1 cellular context compared by ENCODE assay signal in the genomic region with DNA sequence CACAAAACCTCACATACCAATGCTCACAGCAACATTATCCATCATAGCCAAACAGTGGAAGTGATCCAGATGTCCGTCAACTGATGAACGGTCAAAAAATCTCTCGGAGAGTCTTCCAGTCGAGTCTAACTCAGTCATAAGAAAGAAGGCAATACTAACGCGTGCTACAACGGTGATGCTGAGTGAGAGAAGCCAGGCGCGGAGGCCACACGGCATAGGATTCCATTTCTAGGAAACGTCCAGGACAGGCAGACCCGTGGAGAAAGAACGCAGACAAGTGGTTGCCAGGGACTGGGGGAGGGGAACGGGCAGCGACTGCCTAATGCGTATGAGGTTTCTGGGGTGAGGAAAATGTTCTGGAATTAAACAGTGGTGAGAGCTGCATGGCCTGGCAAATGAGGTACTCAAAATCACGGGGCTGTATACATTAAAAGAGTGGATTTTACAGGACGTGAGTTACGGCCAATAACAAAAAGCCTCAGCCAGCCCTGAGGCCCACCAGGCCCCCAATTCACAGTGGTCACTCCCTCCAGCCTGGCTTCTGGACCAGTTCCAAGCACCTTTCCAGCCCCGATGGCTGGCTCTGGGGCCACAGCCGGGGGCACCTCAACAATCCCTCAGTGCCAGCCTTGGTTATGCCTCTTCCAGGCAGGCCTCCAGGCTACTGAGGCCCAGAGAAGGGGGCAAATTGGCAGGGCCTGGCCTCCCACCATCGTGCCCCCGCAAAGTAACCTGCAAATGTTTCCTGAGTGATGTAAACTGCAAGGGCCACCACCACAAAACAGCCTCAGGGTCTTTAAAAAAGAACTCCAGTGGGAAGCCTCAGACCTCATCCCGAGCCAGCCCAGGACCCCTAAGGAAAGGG.
TF ChIP-seq lines count a peak whose summit lies in the region.

No MANE protein-coding gene starts in this region.

TF ChIP-seq in HepG2, 621 proteins besides CTCF, POLR2A, EP300 and RAD21:
- TF ChIP-seq ZFP1 (CRISPR knock-in tag; IDR thresholded peaks at IDR 0.05), result no peak
- no peak for TF ChIP-seq RXRB (CRISPR knock-in tag; IDR thresholded peaks at IDR 0.05; ENCODE audit: borderline replicate concordance)
- TF ChIP-seq ZNF121 (CRISPR knock-in tag; IDR thresholded peaks at IDR 0.05), result no peak
- no peak for TF ChIP-seq PAF1 (CRISPR knock-in tag; IDR thresholded peaks at IDR 0.05)
- no peak for TF ChIP-seq ZNF33A (CRISPR knock-in tag; IDR thresholded peaks at IDR 0.05; ENCODE audit: borderline replicate concordance)
- TF ChIP-seq, protein P1, sequence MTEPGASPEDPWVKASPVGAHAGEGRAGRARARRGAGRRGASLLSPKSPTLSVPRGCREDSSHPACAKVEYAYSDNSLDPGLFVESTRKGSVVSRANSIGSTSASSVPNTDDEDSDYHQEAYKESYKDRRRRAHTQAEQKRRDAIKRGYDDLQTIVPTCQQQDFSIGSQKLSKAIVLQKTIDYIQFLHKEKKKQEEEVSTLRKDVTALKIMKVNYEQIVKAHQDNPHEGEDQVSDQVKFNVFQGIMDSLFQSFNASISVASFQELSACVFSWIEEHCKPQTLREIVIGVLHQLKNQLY (CRISPR knock-in tag; IDR thresholded peaks at IDR 0.05), result no peak
- no peak for TF ChIP-seq ZNF724P (CRISPR knock-in tag; IDR thresholded peaks at IDR 0.05; ENCODE audit: borderline replicate concordance)
- TF ChIP-seq, protein P2, sequence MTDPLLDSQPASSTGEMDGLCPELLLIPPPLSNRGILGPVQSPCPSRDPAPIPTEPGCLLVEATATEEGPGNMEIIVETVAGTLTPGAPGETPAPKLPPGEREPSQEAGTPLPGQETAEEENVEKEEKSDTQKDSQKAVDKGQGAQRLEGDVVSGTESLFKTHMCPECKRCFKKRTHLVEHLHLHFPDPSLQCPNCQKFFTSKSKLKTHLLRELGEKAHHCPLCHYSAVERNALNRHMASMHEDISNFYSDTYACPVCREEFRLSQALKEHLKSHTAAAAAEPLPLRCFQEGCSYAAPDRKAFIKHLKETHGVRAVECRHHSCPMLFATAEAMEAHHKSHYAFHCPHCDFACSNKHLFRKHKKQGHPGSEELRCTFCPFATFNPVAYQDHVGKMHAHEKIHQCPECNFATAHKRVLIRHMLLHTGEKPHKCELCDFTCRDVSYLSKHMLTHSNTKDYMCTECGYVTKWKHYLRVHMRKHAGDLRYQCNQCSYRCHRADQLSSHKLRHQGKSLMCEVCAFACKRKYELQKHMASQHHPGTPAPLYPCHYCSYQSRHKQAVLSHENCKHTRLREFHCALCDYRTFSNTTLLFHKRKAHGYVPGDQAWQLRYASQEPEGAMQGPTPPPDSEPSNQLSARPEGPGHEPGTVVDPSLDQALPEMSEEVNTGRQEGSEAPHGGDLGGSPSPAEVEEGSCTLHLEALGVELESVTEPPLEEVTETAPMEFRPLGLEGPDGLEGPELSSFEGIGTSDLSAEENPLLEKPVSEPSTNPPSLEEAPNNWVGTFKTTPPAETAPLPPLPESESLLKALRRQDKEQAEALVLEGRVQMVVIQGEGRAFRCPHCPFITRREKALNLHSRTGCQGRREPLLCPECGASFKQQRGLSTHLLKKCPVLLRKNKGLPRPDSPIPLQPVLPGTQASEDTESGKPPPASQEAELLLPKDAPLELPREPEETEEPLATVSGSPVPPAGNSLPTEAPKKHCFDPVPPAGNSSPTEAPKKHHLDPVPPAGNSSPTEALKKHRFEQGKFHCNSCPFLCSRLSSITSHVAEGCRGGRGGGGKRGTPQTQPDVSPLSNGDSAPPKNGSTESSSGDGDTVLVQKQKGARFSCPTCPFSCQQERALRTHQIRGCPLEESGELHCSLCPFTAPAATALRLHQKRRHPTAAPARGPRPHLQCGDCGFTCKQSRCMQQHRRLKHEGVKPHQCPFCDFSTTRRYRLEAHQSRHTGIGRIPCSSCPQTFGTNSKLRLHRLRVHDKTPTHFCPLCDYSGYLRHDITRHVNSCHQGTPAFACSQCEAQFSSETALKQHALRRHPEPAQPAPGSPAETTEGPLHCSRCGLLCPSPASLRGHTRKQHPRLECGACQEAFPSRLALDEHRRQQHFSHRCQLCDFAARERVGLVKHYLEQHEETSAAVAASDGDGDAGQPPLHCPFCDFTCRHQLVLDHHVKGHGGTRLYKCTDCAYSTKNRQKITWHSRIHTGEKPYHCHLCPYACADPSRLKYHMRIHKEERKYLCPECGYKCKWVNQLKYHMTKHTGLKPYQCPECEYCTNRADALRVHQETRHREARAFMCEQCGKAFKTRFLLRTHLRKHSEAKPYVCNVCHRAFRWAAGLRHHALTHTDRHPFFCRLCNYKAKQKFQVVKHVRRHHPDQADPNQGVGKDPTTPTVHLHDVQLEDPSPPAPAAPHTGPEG (CRISPR knock-in tag; IDR thresholded peaks at IDR 0.05), result no peak
- no peak for TF ChIP-seq HNRNPUL1 (IDR thresholded peaks at IDR 0.05; ENCODE audit: low read depth, low read length)
- TF ChIP-seq, protein P3, sequence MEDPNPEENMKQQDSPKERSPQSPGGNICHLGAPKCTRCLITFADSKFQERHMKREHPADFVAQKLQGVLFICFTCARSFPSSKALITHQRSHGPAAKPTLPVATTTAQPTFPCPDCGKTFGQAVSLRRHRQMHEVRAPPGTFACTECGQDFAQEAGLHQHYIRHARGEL (CRISPR knock-in tag; IDR thresholded peaks at IDR 0.05), result no peak
- TF ChIP-seq, protein P4, sequence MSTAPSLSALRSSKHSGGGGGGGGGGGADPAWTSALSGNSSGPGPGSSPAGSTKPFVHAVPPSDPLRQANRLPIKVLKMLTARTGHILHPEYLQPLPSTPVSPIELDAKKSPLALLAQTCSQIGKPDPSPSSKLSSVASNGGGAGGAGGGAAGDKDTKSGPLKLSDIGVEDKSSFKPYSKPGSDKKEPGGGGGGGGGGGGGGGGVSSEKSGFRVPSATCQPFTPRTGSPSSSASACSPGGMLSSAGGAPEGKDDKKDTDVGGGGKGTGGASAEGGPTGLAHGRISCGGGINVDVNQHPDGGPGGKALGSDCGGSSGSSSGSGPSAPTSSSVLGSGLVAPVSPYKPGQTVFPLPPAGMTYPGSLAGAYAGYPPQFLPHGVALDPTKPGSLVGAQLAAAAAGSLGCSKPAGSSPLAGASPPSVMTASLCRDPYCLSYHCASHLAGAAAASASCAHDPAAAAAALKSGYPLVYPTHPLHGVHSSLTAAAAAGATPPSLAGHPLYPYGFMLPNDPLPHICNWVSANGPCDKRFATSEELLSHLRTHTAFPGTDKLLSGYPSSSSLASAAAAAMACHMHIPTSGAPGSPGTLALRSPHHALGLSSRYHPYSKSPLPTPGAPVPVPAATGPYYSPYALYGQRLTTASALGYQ (CRISPR knock-in tag; IDR thresholded peaks at IDR 0.05), result no peak
- TF ChIP-seq, protein P5, sequence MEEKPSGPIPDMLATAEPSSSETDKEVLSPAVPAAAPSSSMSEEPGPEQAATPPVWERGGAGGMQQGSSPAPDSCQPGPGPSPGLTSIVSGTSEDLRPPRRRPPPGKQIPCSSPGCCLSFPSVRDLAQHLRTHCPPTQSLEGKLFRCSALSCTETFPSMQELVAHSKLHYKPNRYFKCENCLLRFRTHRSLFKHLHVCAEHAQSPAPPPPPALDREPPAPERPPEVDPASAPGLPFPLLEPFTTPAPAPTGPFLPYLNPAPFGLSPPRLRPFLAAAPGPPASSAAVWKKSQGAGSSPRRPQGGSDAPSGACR (CRISPR knock-in tag; IDR thresholded peaks at IDR 0.05), result no peak
- TF ChIP-seq ZBTB21 (CRISPR knock-in tag; IDR thresholded peaks at IDR 0.05), result no peak
- no peak for TF ChIP-seq SOX5 (CRISPR knock-in tag; IDR thresholded peaks at IDR 0.05; ENCODE audit: borderline replicate concordance)
- TF ChIP-seq, protein P6, sequence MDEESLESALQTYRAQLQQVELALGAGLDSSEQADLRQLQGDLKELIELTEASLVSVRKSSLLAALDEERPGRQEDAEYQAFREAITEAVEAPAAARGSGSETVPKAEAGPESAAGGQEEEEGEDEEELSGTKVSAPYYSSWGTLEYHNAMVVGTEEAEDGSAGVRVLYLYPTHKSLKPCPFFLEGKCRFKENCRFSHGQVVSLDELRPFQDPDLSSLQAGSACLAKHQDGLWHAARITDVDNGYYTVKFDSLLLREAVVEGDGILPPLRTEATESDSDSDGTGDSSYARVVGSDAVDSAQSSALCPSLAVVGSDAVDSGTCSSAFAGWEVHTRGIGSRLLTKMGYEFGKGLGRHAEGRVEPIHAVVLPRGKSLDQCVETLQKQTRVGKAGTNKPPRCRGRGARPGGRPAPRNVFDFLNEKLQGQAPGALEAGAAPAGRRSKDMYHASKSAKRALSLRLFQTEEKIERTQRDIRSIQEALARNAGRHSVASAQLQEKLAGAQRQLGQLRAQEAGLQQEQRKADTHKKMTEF (CRISPR knock-in tag; IDR thresholded peaks at IDR 0.05), result no peak
- TF ChIP-seq ISX (CRISPR knock-in tag; conservative IDR thresholded peaks at IDR 0.05), result no peak
- TF ChIP-seq ZSCAN5A (CRISPR knock-in tag; IDR thresholded peaks at IDR 0.05; ENCODE audit: borderline replicate concordance), result no peak
- TF ChIP-seq ZSCAN20 (CRISPR knock-in tag; IDR thresholded peaks at IDR 0.05; ENCODE audit: borderline replicate concordance), result no peak
- no peak for TF ChIP-seq KMT2B (CRISPR knock-in tag; IDR thresholded peaks at IDR 0.05)
